11 cellular contexts compared by ENCODE assay signal in genomic region chr16:83200005-83200779, GRCh38.
DNase-seq lines count a peak whose midpoint lies in the region; ATAC-seq and TF ChIP-seq lines count a peak whose summit lies in the region.
"Had no signal": no experiment of that assay in that cellular context is flagged by ENCODE, and none has a peak within 500 bp of the region (broad histone marks: within the 10 kb centered on the region; RNA-seq: fewer than 3 reads in every experiment).

No MANE protein-coding gene starts in this region.

- ATAC-seq in effector memory CD8-positive, alpha-beta T cell (replicated peaks), result no peak

- H3K4me3 ChIP-seq in dorsolateral prefrontal cortex, result no peak overlapping the region
- H3K4me3 ChIP-seq: vagina had no signal

- no peaks in the 10 kb centered on the region for H3K9me3 Mint-ChIP-seq in effector memory CD8-positive, alpha-beta T cell
- H3K9me3 Mint-ChIP-seq: brain had no signal

- TF ChIP-seq CTCF in dorsolateral prefrontal cortex (IDR thresholded peaks at IDR 0.05 in 54 of 56, conservative IDR thresholded peaks at IDR 0.05 in 2 of 56; ENCODE audit: low read depth in 1 of 56, partially characterized antibody in 56 of 56), result peak in 47 of 56 donors; percentile 6 to 78 (median 46)

- H3K27me3 Mint-ChIP-seq in effector memory CD8-positive, alpha-beta T cell, result peaks cover 25 to 30% of the 10 kb centered on the region in 2 donors

- no peaks in the 10 kb centered on the region for H3K4me1 Mint-ChIP-seq in effector memory CD8-positive, alpha-beta T cell (ENCODE audit: low read depth in 2 of 2)
- H3K4me1 Mint-ChIP-seq: brain had no signal

- intact Hi-C loops in dorsolateral prefrontal cortex (cut with DNase I), result loop anchor here in 1 of 2 donors (2.0 kb wide), 1 partner anchor 157 kb away; no protein-coding TSS in a partner anchor

- no peaks in the 10 kb centered on the region for H3K27me3 ChIP-seq in dorsolateral prefrontal cortex
- H3K27me3 ChIP-seq: vagina had no signal

- H3K27ac Mint-ChIP-seq in effector memory CD8-positive, alpha-beta T cell, result no peak overlapping the region
- H3K27ac Mint-ChIP-seq: brain had no signal

- peak; percentile 2 for DNase-seq in GM04503 (ENCODE audit: low read depth)
- DNase-seq in NCI-H146 treated with DMSO at 0.1 percent for 48 hours (lab: John Stamatoyannopoulos, UW; ENCODE audit: unreplicated experiment), result peak; percentile 40
- DNase-seq in dorsolateral prefrontal cortex, result peak; percentile 42 to 80 (median 55)
- DNase-seq in nucleus accumbens (lab: John Stamatoyannopoulos, UW), result peak in 31 of 56 donors; percentile 1 to 61 (median 11)
- no peak for DNase-seq in stimulated activated CD8-positive, alpha-beta memory T cell treated with anti-CD3 and anti-CD28 coated beads, Interleukin-4, amount 100 ng/mL, for 48 hours
- no peak for DNase-seq in NCI-H1436 treated with DMSO at 0.1 percent for 48 hours (lab: John Stamatoyannopoulos, UW)
- DNase-seq in NCI-H524 treated with DMSO at 0.1 percent for 48 hours (lab: John Stamatoyannopoulos, UW), result no peak
- DNase-seq in effector memory CD8-positive, alpha-beta T cell, result no peak
- DNase-seq: activated CD8-positive, alpha-beta memory T cell treated with anti-CD3 and anti-CD28 coated beads, Interleukin-2, amount 50 U/mL, for 48 hours had no signal

- H3K4me3 Mint-ChIP-seq in effector memory CD8-positive, alpha-beta T cell, result no peak overlapping the region
- H3K4me3 Mint-ChIP-seq: brain had no signal

- H3K27ac ChIP-seq in dorsolateral prefrontal cortex, result peak overlapping the region in 1 of 59 donors; percentile 57
- H3K27ac ChIP-seq: vagina had no signal

- no peaks in the 10 kb centered on the region for H3K36me3 Mint-ChIP-seq in effector memory CD8-positive, alpha-beta T cell (ENCODE audit: insufficient read depth)
- H3K36me3 Mint-ChIP-seq: brain had no signal

Comparison
In these comparisons a context has a peak if more than half of its experiments do, and no peak if none do; other contexts are left out.
1. DNase-seq: peak in GM04503 (single experiment), NCI-H146 treated with DMSO at 0.1 percent for 48 hours (single experiment), dorsolateral prefrontal cortex (10 of 10) and nucleus accumbens (31 of 56); none in stimulated activated CD8-positive, alpha-beta memory T cell treated with anti-CD3 and anti-CD28 coated beads, Interleukin-4, amount 100 ng/mL, for 48 hours (single experiment), NCI-H1436 treated with DMSO at 0.1 percent for 48 hours (single experiment), NCI-H524 treated with DMSO at 0.1 percent for 48 hours (single experiment) and effector memory CD8-positive, alpha-beta T cell (0 of 3).